27 cellular contexts compared by ENCODE assay signal in genomic region chr1:75342799-75343198, GRCh38.
DNase-seq lines count a peak whose midpoint lies in the region; ATAC-seq and TF ChIP-seq lines count a peak whose summit lies in the region.
"Had no signal": no experiment of that assay in that cellular context is flagged by ENCODE, and none has a peak within 500 bp of the region (broad histone marks: within the 10 kb centered on the region; RNA-seq: fewer than 3 reads in every experiment).

No MANE protein-coding gene starts in this region.

- intact Hi-C loops in A673 (cut with micrococcal nuclease; ENCODE audit: unreplicated experiment), result no loop called here
- intact Hi-C loops in testis (cut with DNase I; ENCODE audit: low total_unique reads), result no loop called here

- no peaks in the 10 kb centered on the region for H3K27me3 ChIP-seq in A673 (replicated peaks; ENCODE audit: insufficient read depth, low read depth, low read length, poor library complexity)
- no peaks in the 10 kb centered on the region for H3K27me3 ChIP-seq in testis
- H3K27me3 ChIP-seq: esophagus squamous epithelium, MG63, Peyer's patch, uterus had no signal

- CTCF ChIA-PET in A673 (lab: Charles Lee), result no interaction called here

- no TSS peak for BruUV-seq in A673 (replicated peaks; lab: Mats Ljungman, UMichigan)

- peak; percentile 42 for DNase-seq in A673 (ENCODE audit: low spot score)
- DNase-seq in NCI-H1105 (lab: John Stamatoyannopoulos, UW), result peak; percentile 22
- DNase-seq in NCI-H2227 treated with DMSO at 0.1 percent for 48 hours (lab: John Stamatoyannopoulos, UW), result peak; percentile 42
- peak; percentile 13 for DNase-seq in SHP77 treated with DMSO at 0.1 percent for 48 hours (lab: John Stamatoyannopoulos, UW)
- DNase-seq in stimulated activated CD4-positive, alpha-beta T cell treated with anti-CD3 and anti-CD28 coated beads, Interleukin-12 subunit alpha, Interleukin-12 subunit beta, amount 100 ng/mL, for 4 hours, result no peak
- no peak for DNase-seq in testis
- DNase-seq in NCI-H2107 treated with DMSO at 0.1 percent for 48 hours (lab: John Stamatoyannopoulos, UW; ENCODE audit: unreplicated experiment), result no peak
- DNase-seq: activated CD4-positive, alpha-beta T cell treated with anti-CD3 and anti-CD28 coated beads, Interleukin-2, amount 50 U/mL, for 1 hour; activated CD8-positive, alpha-beta memory T cell treated with anti-CD3 and anti-CD28 coated beads, Interleukin-2, amount 10 ng/mL, durations not matched to agents 7 days and 5 days; activated naive CD8-positive, alpha-beta T cell treated with anti-CD3 and anti-CD28 coated beads, Interleukin-2, amount 50 U/mL, for 24 hours; activated T-cell treated with anti-CD3 and anti-CD28 coated beads, Interleukin-2, amount 50 U/mL, for 48 hours; CD4-positive, alpha-beta memory T cell; central memory CD4-positive, alpha-beta T cell; dermis blood vessel endothelial cell; DMS53; esophagus squamous epithelium; foreskin melanocyte; H9; KG1; MG63; NCI-H446 treated with DMSO at 0.1 percent for 48 hours; Peyer's patch; stimulated activated naive CD4-positive, alpha-beta T cell treated with Interleukin-2 at 50 U/mL for 16 hours; uterus had no signal

- POLR2A ChIA-PET in A673 (lab: Charles Lee; ENCODE audit: low non-redundant PET), result no interaction called here

- WGBS in testis, 2 donors, result 79 to 83% methylated on average over 3 of the region's 3 CpGs

- peaks cover 7% of the 10 kb centered on the region for H3K4me1 ChIP-seq in A673 (ENCODE audit: insufficient read depth, low read length, poor library complexity, severe bottlenecking)
- H3K4me1 ChIP-seq in testis, result no peaks in the 10 kb centered on the region
- H3K4me1 ChIP-seq: esophagus squamous epithelium, Peyer's patch, prostate gland, uterus had no signal

- H3K36me3 ChIP-seq in A673 (ENCODE audit: insufficient read depth, low read length, poor library complexity, severe bottlenecking) (no peaks in the 10 kb centered on the region), testis (ENCODE audit: low read depth, missing control alignments) (no peaks in the 10 kb centered on the region)
- H3K36me3 ChIP-seq: esophagus squamous epithelium, MG63, Peyer's patch, prostate gland, thoracic aorta, uterus had no signal

- TF ChIP-seq CTCF in A673 (conservative IDR thresholded peaks at IDR 0.05; ENCODE audit: low read depth, low read length) (no peak), testis (IDR thresholded peaks at IDR 0.05) (no peak)

- H3K27ac ChIP-seq in A673 (ENCODE audit: low read depth, low read length, poor library complexity, severe bottlenecking) (no peak overlapping the region), testis (no peak overlapping the region)
- H3K27ac ChIP-seq: esophagus squamous epithelium, Peyer's patch, prostate gland, thoracic aorta, uterus had no signal

- H3K4me3 ChIP-seq in A673 (ENCODE audit: low read depth, low read length, poor library complexity, severe bottlenecking), result no peak overlapping the region
- H3K4me3 ChIP-seq in testis, result no peak overlapping the region
- H3K4me3 ChIP-seq: esophagus squamous epithelium, MG63, Peyer's patch, prostate gland, thoracic aorta, uterus had no signal

- no peak for ATAC-seq in GM21515 (IDR thresholded peaks at IDR 0.05; ENCODE audit: unreplicated experiment)
- ATAC-seq: activated CD8-positive, alpha-beta memory T cell treated with anti-CD3 and anti-CD28 coated beads, Interleukin-2, amount 10 ng/mL, durations not matched to agents 7 days and 5 days; activated naive CD8-positive, alpha-beta T cell treated with anti-CD3 and anti-CD28 coated beads, Interleukin-2, amount 50 U/mL, for 24 hours had no signal

- no peak for TF ChIP-seq POLR2A in testis (IDR thresholded peaks at IDR 0.05)

- H3K9me3 ChIP-seq in A673 (ENCODE audit: low read depth, low read length, poor library complexity, severe bottlenecking), result no peaks in the 10 kb centered on the region
- H3K9me3 ChIP-seq in testis, result no peaks in the 10 kb centered on the region
- H3K9me3 ChIP-seq: esophagus squamous epithelium, MG63, Peyer's patch, prostate gland, thoracic aorta, uterus had no signal

Comparison
In these comparisons a context has a peak if more than half of its experiments do, and no peak if none do; other contexts are left out.
1. DNase-seq: peak in A673 (single experiment), NCI-H1105 (single experiment), NCI-H2227 treated with DMSO at 0.1 percent for 48 hours (single experiment) and SHP77 treated with DMSO at 0.1 percent for 48 hours (single experiment); none in stimulated activated CD4-positive, alpha-beta T cell treated with anti-CD3 and anti-CD28 coated beads, Interleukin-12 subunit alpha, Interleukin-12 subunit beta, amount 100 ng/mL, for 4 hours (single experiment), testis (single experiment) and NCI-H2107 treated with DMSO at 0.1 percent for 48 hours (single experiment).